Comparison of ENCODE assay signal across 21 cellular contexts in the genomic region with DNA sequence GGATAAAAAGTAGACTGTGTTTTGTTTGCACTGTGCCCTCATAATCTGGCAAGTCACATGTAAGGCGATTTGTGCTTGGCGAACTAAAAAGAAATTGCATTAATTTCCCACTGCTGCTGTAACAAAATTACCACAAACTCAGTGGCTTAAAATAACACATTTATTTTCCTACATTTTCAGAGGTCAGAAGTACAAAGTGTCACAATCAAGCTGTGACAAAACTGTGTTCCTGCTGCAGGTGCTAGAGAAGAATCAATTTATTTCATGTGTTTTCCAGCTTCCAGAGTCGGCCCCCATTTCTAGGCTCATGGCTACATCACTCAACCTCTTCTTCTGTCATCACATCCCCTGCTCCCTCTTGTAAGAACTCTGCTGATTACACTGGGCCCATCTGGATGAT.
DNase-seq lines count a peak whose midpoint lies in the region; ATAC-seq, FAIRE-seq and TF ChIP-seq lines count a peak whose summit lies in the region.
"Had no signal": no experiment of that assay in that cellular context is flagged by ENCODE, and none has a peak within 500 bp of the region (broad histone marks: within the 10 kb centered on the region; RNA-seq: fewer than 3 reads in every experiment).

No MANE protein-coding gene starts in this region.

- no peak for ATAC-seq in GM23338
- ATAC-seq in pancreas, result no peak
- ATAC-seq: CD8-positive, alpha-beta T cell; HCT116 had no signal

- H3K9me3 ChIP-seq in WERI-Rb-1 (ENCODE audit: severe bottlenecking), result no peaks in the 10 kb centered on the region
- no peaks in the 10 kb centered on the region for H3K9me3 ChIP-seq in pancreas
- H3K9me3 ChIP-seq: BLaER1 had no signal

- intact Hi-C loops in pancreas (cut with DNase I), result no loop called here

- H3K27me3 ChIP-seq in GM23338 (ENCODE audit: insufficient read depth) (no peaks in the 10 kb centered on the region), WERI-Rb-1 (ENCODE audit: insufficient read depth, low read depth, severe bottlenecking) (no peaks in the 10 kb centered on the region), pancreas (no peaks in the 10 kb centered on the region)
- H3K27me3 ChIP-seq: BLaER1 had no signal

- DNase-seq in NCI-H748 (lab: John Stamatoyannopoulos, UW; ENCODE audit: unreplicated experiment) (peak; percentile 38), NCI-H748 treated with DMSO at 0.1 percent for 48 hours (lab: John Stamatoyannopoulos, UW) (no peak), GM23338 (ENCODE audit: low spot score) (no peak), WERI-Rb-1 (peak; percentile 26), pancreas (no peak), NCI-H2227 (lab: John Stamatoyannopoulos, UW; ENCODE audit: unreplicated experiment) (no peak)
- no peak for DNase-seq in central memory CD4-positive, alpha-beta T cell
- DNase-seq: CD4-positive, CD25-positive, alpha-beta regulatory T cell; CD8-positive, alpha-beta T cell; DMS153; DND-41; GM23248; H9 had no signal

- no peak overlapping the region for H3K4me2 ChIP-seq in GM23338
- H3K4me2 ChIP-seq: BLaER1 had no signal

- no peaks in the 10 kb centered on the region; the same call in 1 of the 2 replicates for H3K9me2 ChIP-seq in GM23338 (ENCODE audit: insufficient read depth)

- no peak overlapping the region for H3K4me3 ChIP-seq in GM23338
- no peak overlapping the region for H3K4me3 ChIP-seq in WERI-Rb-1 (ENCODE audit: low read depth, low read length)
- no peak overlapping the region for H3K4me3 ChIP-seq in pancreas
- H3K4me3 ChIP-seq: BLaER1, GM23248 had no signal

- H3K36me3 ChIP-seq in GM23338 (ENCODE audit: insufficient read depth) (no peaks in the 10 kb centered on the region), WERI-Rb-1 (no peaks in the 10 kb centered on the region), pancreas (no peaks in the 10 kb centered on the region)
- H3K36me3 ChIP-seq: BLaER1 had no signal

- H3K4me1 ChIP-seq in GM23338 (ENCODE audit: insufficient read depth) (peaks cover 8% of the 10 kb centered on the region), pancreas (no peaks in the 10 kb centered on the region)
- H3K4me1 ChIP-seq: BLaER1 had no signal

- H2AFZ ChIP-seq in GM23338, result peak overlapping the region; percentile 30; the same call in 1 of the 2 replicates
- H2AFZ ChIP-seq: GM23248 had no signal

- FAIRE-seq in pancreas (lab: Jason Lieb, UNC), result no peak
- FAIRE-seq: A204.1, G401.6, GM12892 had no signal

- H3K27me3 Mint-ChIP-seq in GM23338 (ENCODE audit: insufficient read depth, low read depth, poor library complexity), result peaks cover 1% of the 10 kb centered on the region
- H3K27me3 Mint-ChIP-seq: B cell; CD4-positive, CD25-positive, alpha-beta regulatory T cell had no signal

- no peaks in the 10 kb centered on the region for H3K79me2 ChIP-seq in GM23338 (replicated peaks; ENCODE audit: insufficient read depth)

- 64 to 66% methylated on average over 3 of the region's 3 CpGs for WGBS in pancreas, 2 donors

- H3K4me1 Mint-ChIP-seq in GM23338, result peaks cover 9% of the 10 kb centered on the region; the same call in 1 of the 3 replicates
- H3K4me1 Mint-ChIP-seq: CD4-positive, CD25-positive, alpha-beta regulatory T cell had no signal

- no peaks in the 10 kb centered on the region for H3K9me3 Mint-ChIP-seq in GM23338
- H3K9me3 Mint-ChIP-seq: H9 had no signal

- TF ChIP-seq CTCF in GM23338 (conservative IDR thresholded peaks at IDR 0.05; ENCODE audit: low read depth in 2 of 2) (no peak), WERI-Rb-1 (IDR thresholded peaks at IDR 0.05; ENCODE audit: low read depth, low read length) (no peak), pancreas (IDR thresholded peaks at IDR 0.05) (no peak)

- no peaks in the 10 kb centered on the region for H3F3A ChIP-seq in GM23338 (replicated peaks; ENCODE audit: low read depth)

- H3K27ac ChIP-seq in GM23338 (ENCODE audit: low read depth) (no peak overlapping the region), WERI-Rb-1 (no peak overlapping the region), pancreas (no peak overlapping the region)
- H3K27ac ChIP-seq: 22Rv1, BLaER1, C4-2B, GM23248 had no signal

- no peak overlapping the region for H3K4me3 Mint-ChIP-seq in GM23338
- H3K4me3 Mint-ChIP-seq: B cell; CD4-positive, CD25-positive, alpha-beta regulatory T cell; CD8-positive, alpha-beta T cell; H9 had no signal

- H3K27ac Mint-ChIP-seq in GM23338, result no peak overlapping the region
- H3K27ac Mint-ChIP-seq: B cell; CD4-positive, CD25-positive, alpha-beta regulatory T cell; CD8-positive, alpha-beta T cell; H9 had no signal

- no peaks in the 10 kb centered on the region for H3K36me3 Mint-ChIP-seq in GM23338 (ENCODE audit: low read depth)
- H3K36me3 Mint-ChIP-seq: CD4-positive, CD25-positive, alpha-beta regulatory T cell; CD8-positive, alpha-beta T cell had no signal

- no peaks in the 10 kb centered on the region for H4K20me1 ChIP-seq in GM23338 (replicated peaks; ENCODE audit: insufficient read depth)
- H4K20me1 ChIP-seq: BLaER1 had no signal

TF ChIP-seq in GM23338, 12 proteins besides CTCF, POLR2A, EP300 and RAD21 (continues in another document):
- TF ChIP-seq EZH2phosphoT487 (IDR thresholded peaks at IDR 0.05; ENCODE audit: unreplicated experiment) (no peak), POLR2AphosphoS5 (IDR thresholded peaks at IDR 0.05; ENCODE audit: low read depth) (no peak), ZNF114 (CRISPR knock-in tag; IDR thresholded peaks at IDR 0.05) (no peak)
- TF ChIP-seq, protein P1, sequence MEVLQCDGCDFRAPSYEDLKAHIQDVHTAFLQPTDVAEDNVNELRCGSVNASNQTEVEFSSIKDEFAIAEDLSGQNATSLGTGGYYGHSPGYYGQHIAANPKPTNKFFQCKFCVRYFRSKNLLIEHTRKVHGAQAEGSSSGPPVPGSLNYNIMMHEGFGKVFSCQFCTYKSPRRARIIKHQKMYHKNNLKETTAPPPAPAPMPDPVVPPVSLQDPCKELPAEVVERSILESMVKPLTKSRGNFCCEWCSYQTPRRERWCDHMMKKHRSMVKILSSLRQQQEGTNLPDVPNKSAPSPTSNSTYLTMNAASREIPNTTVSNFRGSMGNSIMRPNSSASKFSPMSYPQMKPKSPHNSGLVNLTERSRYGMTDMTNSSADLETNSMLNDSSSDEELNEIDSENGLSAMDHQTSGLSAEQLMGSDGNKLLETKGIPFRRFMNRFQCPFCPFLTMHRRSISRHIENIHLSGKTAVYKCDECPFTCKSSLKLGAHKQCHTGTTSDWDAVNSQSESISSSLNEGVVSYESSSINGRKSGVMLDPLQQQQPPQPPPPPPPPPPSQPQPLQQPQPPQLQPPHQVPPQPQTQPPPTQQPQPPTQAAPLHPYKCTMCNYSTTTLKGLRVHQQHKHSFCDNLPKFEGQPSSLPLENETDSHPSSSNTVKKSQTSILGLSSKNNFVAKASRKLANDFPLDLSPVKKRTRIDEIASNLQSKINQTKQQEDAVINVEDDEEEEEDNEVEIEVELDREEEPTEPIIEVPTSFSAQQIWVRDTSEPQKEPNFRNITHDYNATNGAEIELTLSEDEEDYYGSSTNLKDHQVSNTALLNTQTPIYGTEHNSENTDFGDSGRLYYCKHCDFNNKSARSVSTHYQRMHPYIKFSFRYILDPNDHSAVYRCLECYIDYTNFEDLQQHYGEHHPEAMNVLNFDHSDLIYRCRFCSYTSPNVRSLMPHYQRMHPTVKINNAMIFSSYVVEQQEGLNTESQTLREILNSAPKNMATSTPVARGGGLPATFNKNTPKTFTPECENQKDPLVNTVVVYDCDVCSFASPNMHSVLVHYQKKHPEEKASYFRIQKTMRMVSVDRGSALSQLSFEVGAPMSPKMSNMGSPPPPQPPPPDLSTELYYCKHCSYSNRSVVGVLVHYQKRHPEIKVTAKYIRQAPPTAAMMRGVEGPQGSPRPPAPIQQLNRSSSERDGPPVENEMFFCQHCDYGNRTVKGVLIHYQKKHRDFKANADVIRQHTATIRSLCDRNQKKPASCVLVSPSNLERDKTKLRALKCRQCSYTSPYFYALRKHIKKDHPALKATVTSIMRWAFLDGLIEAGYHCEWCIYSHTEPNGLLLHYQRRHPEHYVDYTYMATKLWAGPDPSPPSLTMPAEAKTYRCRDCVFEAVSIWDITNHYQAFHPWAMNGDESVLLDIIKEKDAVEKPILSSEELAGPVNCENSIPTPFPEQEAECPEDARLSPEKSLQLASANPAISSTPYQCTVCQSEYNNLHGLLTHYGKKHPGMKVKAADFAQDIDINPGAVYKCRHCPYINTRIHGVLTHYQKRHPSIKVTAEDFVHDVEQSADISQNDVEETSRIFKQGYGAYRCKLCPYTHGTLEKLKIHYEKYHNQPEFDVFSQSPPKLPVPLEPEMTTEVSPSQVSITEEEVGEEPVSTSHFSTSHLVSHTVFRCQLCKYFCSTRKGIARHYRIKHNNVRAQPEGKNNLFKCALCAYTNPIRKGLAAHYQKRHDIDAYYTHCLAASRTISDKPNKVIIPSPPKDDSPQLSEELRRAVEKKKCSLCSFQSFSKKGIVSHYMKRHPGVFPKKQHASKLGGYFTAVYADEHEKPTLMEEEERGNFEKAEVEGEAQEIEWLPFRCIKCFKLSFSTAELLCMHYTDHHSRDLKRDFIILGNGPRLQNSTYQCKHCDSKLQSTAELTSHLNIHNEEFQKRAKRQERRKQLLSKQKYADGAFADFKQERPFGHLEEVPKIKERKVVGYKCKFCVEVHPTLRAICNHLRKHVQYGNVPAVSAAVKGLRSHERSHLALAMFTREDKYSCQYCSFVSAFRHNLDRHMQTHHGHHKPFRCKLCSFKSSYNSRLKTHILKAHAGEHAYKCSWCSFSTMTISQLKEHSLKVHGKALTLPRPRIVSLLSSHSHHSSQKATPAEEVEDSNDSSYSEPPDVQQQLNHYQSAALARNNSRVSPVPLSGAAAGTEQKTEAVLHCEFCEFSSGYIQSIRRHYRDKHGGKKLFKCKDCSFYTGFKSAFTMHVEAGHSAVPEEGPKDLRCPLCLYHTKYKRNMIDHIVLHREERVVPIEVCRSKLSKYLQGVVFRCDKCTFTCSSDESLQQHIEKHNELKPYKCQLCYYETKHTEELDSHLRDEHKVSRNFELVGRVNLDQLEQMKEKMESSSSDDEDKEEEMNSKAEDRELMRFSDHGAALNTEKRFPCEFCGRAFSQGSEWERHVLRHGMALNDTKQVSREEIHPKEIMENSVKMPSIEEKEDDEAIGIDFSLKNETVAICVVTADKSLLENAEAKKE (CRISPR knock-in tag; IDR thresholded peaks at IDR 0.05), result no peak

Comparison
In these comparisons a context has a peak if more than half of its experiments do, and no peak if none do; other contexts are left out.
1. DNase-seq: peak in NCI-H748 (single experiment) and WERI-Rb-1 (single experiment); none in NCI-H748 treated with DMSO at 0.1 percent for 48 hours (single experiment), GM23338 (single experiment), pancreas (0 of 6), NCI-H2227 (single experiment) and central memory CD4-positive, alpha-beta T cell (single experiment).